Comparison of ENCODE assay signal across 18 cellular contexts in the genomic region with DNA sequence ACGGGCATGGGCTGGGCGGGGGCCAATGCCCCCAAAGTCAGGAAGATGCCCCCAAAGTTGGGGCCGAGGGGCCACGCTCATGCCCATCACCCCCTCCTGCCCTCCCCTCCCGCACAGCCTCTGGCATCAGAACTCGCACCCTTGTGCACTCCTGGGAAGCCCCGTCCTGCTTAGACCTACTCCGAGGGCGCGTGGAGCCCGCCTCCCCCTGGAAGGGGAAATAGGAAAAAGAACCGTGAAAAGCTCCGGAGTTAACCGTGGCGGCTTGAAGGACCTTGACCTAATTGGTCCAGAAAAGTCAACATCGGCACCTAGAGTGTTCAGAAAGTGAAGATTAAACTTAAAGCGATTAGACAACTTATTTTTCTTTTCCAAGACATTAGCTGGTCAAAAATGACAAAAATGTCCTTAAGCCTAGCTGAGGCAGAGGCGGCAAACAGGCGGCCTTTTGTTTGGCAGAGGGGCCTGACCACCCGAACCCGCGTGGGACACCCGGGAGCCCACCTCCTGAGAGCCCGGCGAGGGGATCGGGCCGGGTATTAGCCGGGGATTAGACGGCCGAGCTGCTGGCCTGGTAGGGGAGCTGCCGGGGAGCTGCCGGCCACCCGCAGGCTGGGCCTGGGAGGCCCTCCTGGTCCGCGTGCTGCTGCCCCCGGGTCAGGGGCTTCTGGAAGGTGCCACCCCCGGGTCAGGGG.
"Had no signal": no experiment of that assay in that cellular context is flagged by ENCODE, and none has a peak within 500 bp of the region (broad histone marks: within the 10 kb centered on the region; RNA-seq: fewer than 3 reads in every experiment).

No MANE protein-coding gene starts in this region.

- H3K27ac ChIP-seq: breast epithelium, foreskin keratinocyte, parathyroid adenoma had no signal

- H3K9me3 ChIP-seq: breast epithelium had no signal

- DNase-seq: activated CD4-positive, alpha-beta T cell treated with anti-CD3 and anti-CD28 coated beads, Interleukin-2, amount 10 ng/mL, durations not matched to agents 7 days and 5 days; activated CD4-positive, CD25-positive, alpha-beta regulatory T cell; activated CD8-positive, alpha-beta memory T cell treated with anti-CD3 and anti-CD28 coated beads, Interleukin-2, amount 50 U/mL, for 48 hours; activated gamma-delta T cell treated with Interleukin-2 at 50 U/mL for 16 hours; activated naive CD8-positive, alpha-beta T cell treated with anti-CD3 and anti-CD28 coated beads for 36 hours; amygdala; cerebellar nuclear complex; effector memory CD4-positive, alpha-beta T cell; foreskin keratinocyte; kidney glomerular epithelial cell; midbrain; retina; stimulated activated CD4-positive, alpha-beta T cell treated with anti-CD3 and anti-CD28 coated beads, Interleukin-15, amount 100 ng/mL, for 24 hours; stimulated activated CD4-positive, alpha-beta T cell treated with anti-CD3 and anti-CD28 coated beads, Interleukin-4, amount 100 ng/mL, for 1 hour; stimulated activated naive B cell treated with anti-CD40 and anti-IgM and Interleukin-4, amounts not matched to agents 10 μg/mL and 1 μg/mL and 100 μg/mL, for 72 hours had no signal

- H3K9ac ChIP-seq: parathyroid adenoma had no signal

- H3K4me1 ChIP-seq: breast epithelium, foreskin keratinocyte, parathyroid adenoma had no signal

- H3K4me3 ChIP-seq: breast epithelium, lung had no signal

- H3K27me3 ChIP-seq: foreskin keratinocyte had no signal

- H2AFZ ChIP-seq: parathyroid adenoma had no signal

- H3K36me3 ChIP-seq: breast epithelium had no signal

- H3K79me2 ChIP-seq: parathyroid adenoma had no signal

- ATAC-seq: foreskin keratinocyte; stimulated activated naive B cell treated with anti-CD40 and anti-IgM and Interleukin-4, amounts not matched to agents 10 μg/mL and 1 μg/mL and 100 μg/mL, for 72 hours had no signal
